In genomic region chr22:29146101-29146560, GRCh38 we compare ENCODE assay signal across 19 cellular contexts. TPM values are rescaled to one million over a fixed set of nuclear protein-coding genes. Genes with fewer than 3 reads are reported as not detected.
DNase-seq lines count a peak whose midpoint lies in the region; ATAC-seq and TF ChIP-seq lines count a peak whose summit lies in the region.
"Had no signal": no experiment of that assay in that cellular context is flagged by ENCODE, and none has a peak within 500 bp of the region (broad histone marks: within the 10 kb centered on the region; RNA-seq: fewer than 3 reads in every experiment).

No MANE protein-coding gene starts in this region.

- BruUV-seq in Calu3 (replicated peaks; lab: Mats Ljungman, UMichigan): no TSS peak

- no peak overlapping the region for H3K4me3 Mint-ChIP-seq in neural crest cell
- no peak overlapping the region for H3K4me3 Mint-ChIP-seq in Calu3 (ENCODE audit: low read depth, unreplicated experiment)
- H3K4me3 Mint-ChIP-seq: activated naive CD4-positive, alpha-beta T cell treated with anti-CD3 and anti-CD28 coated beads, Interleukin-2, amount 10 ng/mL, durations not matched to agents 7 days and 5 days; HFFc6; stimulated activated naive CD8-positive, alpha-beta T cell treated with anti-CD3 and anti-CD28 coated beads, Interleukin-15, Interleukin-2, amounts not matched to agents 100 ng/mL and 50 ng/mL, for 24 hours had no signal

- H3K27me3 Mint-ChIP-seq in neural crest cell (ENCODE audit: low read depth) (peaks cover 2% of the 10 kb centered on the region), Calu3 (ENCODE audit: unreplicated experiment) (peaks cover 42% of the 10 kb centered on the region)
- H3K27me3 Mint-ChIP-seq: stimulated activated naive CD8-positive, alpha-beta T cell treated with anti-CD3 and anti-CD28 coated beads, Interleukin-15, Interleukin-2, amounts not matched to agents 100 ng/mL and 50 ng/mL, for 24 hours had no signal

- no peak for TF ChIP-seq POLR2A in GM18505 (IDR thresholded peaks at IDR 0.05; ENCODE audit: borderline replicate concordance, extremely low read depth, insufficient read depth, insufficient read length)

- TF ChIP-seq CTCF in neural crest cell (conservative IDR thresholded peaks at IDR 0.05) (no peak), Calu3 (IDR thresholded peaks at IDR 0.05; ENCODE audit: unreplicated experiment) (no peak)

- DNase-seq in cardiac septum (ENCODE audit: low spot score) (peak; percentile 33), Right ventricle myocardium inferior (ENCODE audit: missing footprints) (no peak), neural crest cell (ENCODE audit: low read depth, low spot score) (no peak), Calu3 (no peak), left colon (no peak)
- no peak for DNase-seq in stimulated activated naive CD4-positive, alpha-beta T cell treated with Interleukin-2 at 50 U/mL for 16 hours (lab: John Stamatoyannopoulos, UW)
- DNase-seq: activated CD4-positive, alpha-beta T cell treated with anti-CD3 and anti-CD28 coated beads for 1 hour; activated naive CD4-positive, alpha-beta T cell treated with anti-CD3 and anti-CD28 coated beads, Interleukin-2, amount 10 ng/mL, durations not matched to agents 7 days and 5 days; dermis blood vessel endothelial cell; HFFc6; naive B cell; NCI-H187; NCI-H526; PC-3; stimulated activated CD4-positive, alpha-beta T cell treated with anti-CD3 and anti-CD28 coated beads, Interleukin-15, amount 100 ng/mL, for 24 hours; T-helper 9 cell had no signal

- peak overlapping the region; percentile 41 for H3K27ac ChIP-seq in cingulate gyrus (ENCODE audit: low read depth, low read length)

- CTCF ChIA-PET in Calu3 (lab: Charles Lee): no interaction called here

- H3K4me1 Mint-ChIP-seq in neural crest cell (peaks cover 45% of the 10 kb centered on the region), Calu3 (ENCODE audit: low read depth, unreplicated experiment) (no peaks in the 10 kb centered on the region)
- H3K4me1 Mint-ChIP-seq: activated naive CD4-positive, alpha-beta T cell treated with anti-CD3 and anti-CD28 coated beads, Interleukin-2, amount 10 ng/mL, durations not matched to agents 7 days and 5 days had no signal

- H3K36me3 Mint-ChIP-seq in neural crest cell (ENCODE audit: low read depth): no peaks in the 10 kb centered on the region
- H3K36me3 Mint-ChIP-seq in Calu3 (ENCODE audit: insufficient read depth, unreplicated experiment): no peaks in the 10 kb centered on the region
- H3K36me3 Mint-ChIP-seq: activated naive CD4-positive, alpha-beta T cell treated with anti-CD3 and anti-CD28 coated beads, Interleukin-2, amount 10 ng/mL, durations not matched to agents 7 days and 5 days; naive B cell had no signal

- intact Hi-C loops in cardiac septum (cut with DNase I) (no loop called here), Right ventricle myocardium inferior (cut with DNase I) (no loop called here), Calu3 (cut with micrococcal nuclease; ENCODE audit: unreplicated experiment) (no loop called here), left colon (cut with DNase I, micrococcal nuclease) (no loop called here)

- H3K27ac Mint-ChIP-seq in neural crest cell (ENCODE audit: unreplicated experiment) (peak overlapping the region; percentile 87), Calu3 (ENCODE audit: unreplicated experiment) (no peak overlapping the region)
- H3K27ac Mint-ChIP-seq: activated naive CD4-positive, alpha-beta T cell treated with anti-CD3 and anti-CD28 coated beads, Interleukin-2, amount 10 ng/mL, durations not matched to agents 7 days and 5 days; HFFc6; stimulated activated naive CD8-positive, alpha-beta T cell treated with anti-CD3 and anti-CD28 coated beads, Interleukin-15, Interleukin-2, amounts not matched to agents 100 ng/mL and 50 ng/mL, for 24 hours had no signal

- ATAC-seq in Right ventricle myocardium inferior (no peak), left colon (no peak), GM18505 (IDR thresholded peaks at IDR 0.05; ENCODE audit: unreplicated experiment) (no peak)
- ATAC-seq: PC-3 had no signal

- no peaks in the 10 kb centered on the region for H3K9me3 Mint-ChIP-seq in neural crest cell
- H3K9me3 Mint-ChIP-seq in Calu3 (ENCODE audit: low read depth, unreplicated experiment): no peaks in the 10 kb centered on the region
- H3K9me3 Mint-ChIP-seq: activated naive CD4-positive, alpha-beta T cell treated with anti-CD3 and anti-CD28 coated beads, Interleukin-2, amount 10 ng/mL, durations not matched to agents 7 days and 5 days; HFFc6; naive B cell; stimulated activated naive CD8-positive, alpha-beta T cell treated with anti-CD3 and anti-CD28 coated beads, Interleukin-15, Interleukin-2, amounts not matched to agents 100 ng/mL and 50 ng/mL, for 24 hours had no signal

RNA-seq across cellular contexts. Expression of gene EMID1, which starts 59.6 kb away (rescaled TPM):
- total RNA-seq in cardiac septum (1.3 TPM), Right ventricle myocardium inferior (0.43 TPM), neural crest cell (9.0 and 10.4 TPM in 2 replicates), Calu3 (2022) (1.1 and 2.4 TPM in 2 replicates), left colon (1 to 10 TPM; 1.2 to 4.9 TPM)
- total RNA-seq: HFFc6 had no signal
